8 cellular contexts compared by ENCODE assay signal in the genomic region with DNA sequence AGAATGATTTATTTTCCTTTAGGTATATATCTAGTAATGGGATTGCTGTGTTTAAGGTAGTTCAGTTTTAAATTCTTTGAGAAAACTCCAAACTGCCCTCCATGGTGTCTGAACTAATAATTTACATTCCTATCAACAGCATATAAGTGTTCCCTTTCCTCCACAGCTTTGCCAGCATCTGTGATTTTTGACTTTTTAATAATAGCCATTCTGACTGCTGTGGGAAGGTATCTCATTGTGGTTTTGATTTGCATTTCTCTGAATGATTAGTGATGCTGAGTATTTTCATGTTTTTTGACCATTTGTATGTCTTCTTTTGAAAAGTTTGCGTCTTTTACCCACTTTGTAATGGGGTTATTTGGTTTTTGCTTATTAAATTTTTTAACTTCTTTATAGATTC.
"Had no signal": no experiment of that assay in that cellular context is flagged by ENCODE, and none has a peak within 500 bp of the region (broad histone marks: within the 10 kb centered on the region; RNA-seq: fewer than 3 reads in every experiment).

No MANE protein-coding gene starts in this region.

- H2AFZ ChIP-seq: GM23338 had no signal

- H3K27ac ChIP-seq: HL-60 had no signal

- FAIRE-seq: H1, H54, HepG2 had no signal

- H3K4me2 ChIP-seq: GM23338 had no signal

- DNase-seq: H9, HCEC 1CT had no signal

- ATAC-seq: GM23338, HepG2 had no signal

- H3K4me3 Mint-ChIP-seq: GM23338, H9, IgD-negative memory B cell had no signal

- H3K27ac Mint-ChIP-seq: GM23338, H9, IgD-negative memory B cell had no signal

- H3K4me3 ChIP-seq: GM23338 had no signal

- H3K27me3 Mint-ChIP-seq: IgD-negative memory B cell had no signal

- H3K36me3 Mint-ChIP-seq: IgD-negative memory B cell had no signal

- H3K9me3 Mint-ChIP-seq: GM23338, H9, IgD-negative memory B cell had no signal

- H3K4me1 Mint-ChIP-seq: GM23338, H9, IgD-negative memory B cell had no signal
